ENCODE assay signal across 19 cellular contexts in the genomic region with DNA sequence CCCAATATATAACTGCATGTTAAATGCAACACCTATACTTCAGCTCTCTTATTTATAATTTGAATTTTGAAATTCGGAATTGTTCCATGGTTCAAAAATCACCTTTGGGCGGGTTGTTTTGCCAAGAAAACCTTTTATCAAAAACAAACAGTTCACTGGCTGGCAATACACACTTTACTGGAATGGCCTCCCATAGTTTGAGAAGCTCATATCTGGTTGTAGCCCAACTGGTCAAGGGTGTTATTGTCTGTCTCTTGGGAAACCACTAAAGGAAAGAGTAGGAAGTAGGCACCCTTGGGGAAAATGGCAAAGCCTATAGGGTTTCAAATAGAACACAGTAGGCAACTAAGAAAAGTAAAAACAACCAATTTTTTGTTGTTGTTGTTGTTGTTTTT.
DNase-seq lines count a peak whose midpoint lies in the region; ATAC-seq, FAIRE-seq and TF ChIP-seq lines count a peak whose summit lies in the region.
"Had no signal": no experiment of that assay in that cellular context is flagged by ENCODE, and none has a peak within 500 bp of the region (broad histone marks: within the 10 kb centered on the region; RNA-seq: fewer than 3 reads in every experiment).

No MANE protein-coding gene starts in this region.

- peaks cover 0 to 99% (median 76%) of the 10 kb centered on the region in 11 experiments; a peak in 19 of 22 replicates for H4K20me1 ChIP-seq in BLaER1 treated with 17β-estradiol and CSF1 and Interleukin-3, amounts not matched to agents 10 nM and 100 nM
- H4K20me1 ChIP-seq in K562 (replicated peaks; ENCODE audit: control insufficient read depth, insufficient read depth, low read length) = no peaks in the 10 kb centered on the region

- intact Hi-C loops in K562 (cut with micrococcal nuclease) (no loop called here), left lung (cut with DNase I) (no loop called here), prostate gland (cut with DNase I) (no loop called here)

- BruUV-seq in K562 (replicated peaks; lab: Mats Ljungman, UMichigan) = no TSS peak

- no peak overlapping the region for H3K4me3 ChIP-seq in BLaER1 treated with 17β-estradiol and CSF1 and Interleukin-3, amounts not matched to agents 10 nM and 100 nM
- H3K4me3 ChIP-seq in K562 (no peak overlapping the region), left lung (no peak overlapping the region), prostate gland (no peak overlapping the region)
- H3K4me3 ChIP-seq: lower lobe of right lung had no signal

- peaks cover 3 to 85% (median 34%) of the 10 kb centered on the region in 11 experiments; a peak in 17 of 22 replicates for H3K36me3 ChIP-seq in BLaER1 treated with 17β-estradiol and CSF1 and Interleukin-3, amounts not matched to agents 10 nM and 100 nM
- H3K36me3 ChIP-seq in K562 (ENCODE audit: control insufficient read depth, insufficient read depth, low read length) = no peaks in the 10 kb centered on the region
- no peaks in the 10 kb centered on the region for H3K36me3 ChIP-seq in left lung
- H3K36me3 ChIP-seq in prostate gland = no peaks in the 10 kb centered on the region
- H3K36me3 ChIP-seq: lower lobe of right lung had no signal

- H3K27ac ChIP-seq in BLaER1 treated with 17β-estradiol and CSF1 and Interleukin-3, amounts not matched to agents 10 nM and 100 nM = no peak overlapping the region
- H3K27ac ChIP-seq in K562 (ENCODE audit: extremely low read depth, low read depth, low read length) (no peak overlapping the region), left lung (peak overlapping the region in 1 of 2 donors; percentile 30), prostate gland (peak overlapping the region; percentile 54 to 75)

- CTCF ChIA-PET in K562 (lab: Yijun Ruan, JAX; ENCODE audit: low intra/inter-chr PET ratio) = no interaction called here

- H2AFZ ChIP-seq in K562 (ENCODE audit: low read depth, low read length) = no peak overlapping the region

- no peaks in the 10 kb centered on the region for H3K9me1 ChIP-seq in K562 (ENCODE audit: control insufficient read depth, insufficient read depth, low read length)

- peak overlapping the region; percentile 14 to 73 (median 64); a peak in 21 of 22 replicates for H3K4me2 ChIP-seq in BLaER1 treated with 17β-estradiol and CSF1 and Interleukin-3, amounts not matched to agents 10 nM and 100 nM
- H3K4me2 ChIP-seq in K562 (ENCODE audit: insufficient read depth, low read length) = no peak overlapping the region

- no peaks in the 10 kb centered on the region for H3K9me3 ChIP-seq in BLaER1 treated with 17β-estradiol and CSF1 and Interleukin-3, amounts not matched to agents 10 nM and 100 nM (replicated peaks in 1 of 11)
- H3K9me3 ChIP-seq in K562 (replicated peaks; ENCODE audit: control insufficient read depth, insufficient read depth, low read depth, low read length) = no peaks in the 10 kb centered on the region
- H3K9me3 ChIP-seq in left lung = no peaks in the 10 kb centered on the region
- no peaks in the 10 kb centered on the region for H3K9me3 ChIP-seq in prostate gland
- H3K9me3 ChIP-seq: lower lobe of right lung had no signal

- POLR2A ChIA-PET in K562 (lab: Yijun Ruan, JAX) = interaction anchor here (0.6 to 1.8 kb wide), 7 partner anchors 9 to 1042 kb away, joined by 3 to 5 read pairs (median 3); no protein-coding TSS in a partner anchor

- in situ Hi-C loops in K562 (cut with MboI) = no loop called here

- TF ChIP-seq CTCF in K562 (IDR thresholded peaks at IDR 0.05 in 2 of 3, conservative IDR thresholded peaks at IDR 0.05 in 1 of 3; ENCODE audit: insufficient read depth in 2 of 3, low read depth in 1 of 3, low read length in 3 of 3) = no peak
- no peak for TF ChIP-seq CTCF in left lung (IDR thresholded peaks at IDR 0.05)
- TF ChIP-seq CTCF in prostate gland (IDR thresholded peaks at IDR 0.05) = no peak

- 48% methylated on average over 2 of the region's 2 CpGs for WGBS in K562 (ENCODE audit: insufficient coverage, low coverage, missing lambda C conversion rate)
- WGBS in prostate gland = 69% methylated on average over 2 of the region's 2 CpGs

- DNase-seq in K562 (ENCODE audit: extremely low read depth in 1 of 4, low spot score in 3 of 4) (no peak), left lung (no peak), prostate gland (ENCODE audit: low spot score) (no peak), UCSD-AML1 (lab: John Stamatoyannopoulos, UW; ENCODE audit: unreplicated experiment) (no peak)
- DNase-seq: activated CD8-positive, alpha-beta T cell treated with anti-CD3 and anti-CD28 coated beads, Interleukin-2, amount 10 ng/mL, durations not matched to agents 7 days and 5 days; cerebellar nuclear complex; EL; foreskin fibroblast; lower lobe of right lung; NCI-H1694; NCI-H446; nephron progenitor cell; stimulated activated CD4-positive, alpha-beta T cell treated with anti-CD3 and anti-CD28 coated beads, Interleukin-15, amount 100 ng/mL, for 24 hours; stimulated activated naive CD8-positive, alpha-beta T cell treated with anti-CD3 and anti-CD28 coated beads, Interleukin-15, Interleukin-2, amounts not matched to agents 100 U/mL and 50 U/mL, for 24 hours; T-helper 1 cell had no signal

- ATAC-seq in K562 = no peak
- ATAC-seq in left lung = peak; percentile 58
- ATAC-seq in GM19467 (IDR thresholded peaks at IDR 0.05; ENCODE audit: unreplicated experiment) = no peak
- ATAC-seq in GM18519 (IDR thresholded peaks at IDR 0.05; ENCODE audit: low FRiP score, unreplicated experiment) = no peak
- no peak for ATAC-seq in HG02885 (IDR thresholded peaks at IDR 0.05; ENCODE audit: poor library complexity, unreplicated experiment)
- ATAC-seq: activated CD8-positive, alpha-beta T cell treated with anti-CD3 and anti-CD28 coated beads, Interleukin-2, amount 10 ng/mL, durations not matched to agents 7 days and 5 days; stimulated activated naive CD8-positive, alpha-beta T cell treated with anti-CD3 and anti-CD28 coated beads, Interleukin-15, Interleukin-2, amounts not matched to agents 100 U/mL and 50 U/mL, for 24 hours had no signal

- no peak for TF ChIP-seq EP300 in K562 (IDR thresholded peaks at IDR 0.05; ENCODE audit: low read length)

- H3K27me3 ChIP-seq in BLaER1 treated with 17β-estradiol and CSF1 and Interleukin-3, amounts not matched to agents 10 nM and 100 nM = no peaks in the 10 kb centered on the region
- no peaks in the 10 kb centered on the region for H3K27me3 ChIP-seq in K562 (ENCODE audit: control insufficient read depth in 2 of 2, insufficient read depth in 2 of 2, low read length in 2 of 2)
- H3K27me3 ChIP-seq in left lung = no peaks in the 10 kb centered on the region
- no peaks in the 10 kb centered on the region for H3K27me3 ChIP-seq in prostate gland (replicated peaks; ENCODE audit: insufficient read depth)

- H3K79me2 ChIP-seq in K562 (ENCODE audit: control insufficient read depth, insufficient read depth, low read length) = no peaks in the 10 kb centered on the region

- peaks cover 28 to 85% (median 47%) of the 10 kb centered on the region in 10 experiments for H3K4me1 ChIP-seq in BLaER1 treated with 17β-estradiol and CSF1 and Interleukin-3, amounts not matched to agents 10 nM and 100 nM
- H3K4me1 ChIP-seq in K562 (replicated peaks in 1 of 2; ENCODE audit: control insufficient read depth in 2 of 2, insufficient read depth in 2 of 2, low read length in 2 of 2) (peaks cover 2 to 12% of the 10 kb centered on the region in 2 experiments; a peak in 4 of 5 replicates), left lung (peaks cover 0 to 82% of the 10 kb centered on the region in 2 donors), prostate gland (replicated peaks) (peaks cover 26% of the 10 kb centered on the region)

- no peak for FAIRE-seq in K562 (lab: Jason Lieb, UNC)

- TF ChIP-seq POLR2A in K562 (conservative IDR thresholded peaks at IDR 0.05) (no peak), prostate gland (IDR thresholded peaks at IDR 0.05) (no peak)

- H3K9ac ChIP-seq in BLaER1 treated with 17β-estradiol and CSF1 and Interleukin-3, amounts not matched to agents 10 nM and 100 nM = no peak overlapping the region
- H3K9ac ChIP-seq in K562 (ENCODE audit: insufficient read depth in 1 of 2, low read depth in 2 of 2, low read length in 2 of 2) = no peak overlapping the region

- TF ChIP-seq RAD21 in K562 (CRISPR knock-in tag; conservative IDR thresholded peaks at IDR 0.05 in 1 of 2, IDR thresholded peaks at IDR 0.05 in 1 of 2) = no peak

TF ChIP-seq in K562, 482 proteins besides CTCF, POLR2A, EP300 and RAD21:
- TF ChIP-seq, protein P1, sequence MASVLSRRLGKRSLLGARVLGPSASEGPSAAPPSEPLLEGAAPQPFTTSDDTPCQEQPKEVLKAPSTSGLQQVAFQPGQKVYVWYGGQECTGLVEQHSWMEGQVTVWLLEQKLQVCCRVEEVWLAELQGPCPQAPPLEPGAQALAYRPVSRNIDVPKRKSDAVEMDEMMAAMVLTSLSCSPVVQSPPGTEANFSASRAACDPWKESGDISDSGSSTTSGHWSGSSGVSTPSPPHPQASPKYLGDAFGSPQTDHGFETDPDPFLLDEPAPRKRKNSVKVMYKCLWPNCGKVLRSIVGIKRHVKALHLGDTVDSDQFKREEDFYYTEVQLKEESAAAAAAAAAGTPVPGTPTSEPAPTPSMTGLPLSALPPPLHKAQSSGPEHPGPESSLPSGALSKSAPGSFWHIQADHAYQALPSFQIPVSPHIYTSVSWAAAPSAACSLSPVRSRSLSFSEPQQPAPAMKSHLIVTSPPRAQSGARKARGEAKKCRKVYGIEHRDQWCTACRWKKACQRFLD (CRISPR knock-in tag; IDR thresholded peaks at IDR 0.05) = no peak
- no peak for TF ChIP-seq ETV6 (IDR thresholded peaks at IDR 0.05; ENCODE audit: borderline replicate concordance in 1 of 2, low read depth in 2 of 2, low read length in 1 of 2)
- TF ChIP-seq ETV6 (CRISPR knock-in tag; IDR thresholded peaks at IDR 0.05; ENCODE audit: borderline replicate concordance) = 0 out of 2 replicates have a peak, but pooled peaks have one; percentile 71
- TF ChIP-seq ZBTB49 (CRISPR knock-in tag; IDR thresholded peaks at IDR 0.05; ENCODE audit: borderline replicate concordance) = 0 out of 2 replicates have a peak, but pooled peaks have one; percentile 61
- TF ChIP-seq IRF2 (CRISPR knock-in tag; IDR thresholded peaks at IDR 0.05) = no peak

Comparison
In these comparisons a context has a peak if more than half of its experiments do, and no peak if none do; other contexts are left out.
1. H3K27ac ChIP-seq: peak in prostate gland (2 of 2); none in BLaER1 treated with 17β-estradiol and CSF1 and Interleukin-3, amounts not matched to agents 10 nM and 100 nM (0 of 11) and K562 (single experiment).